ENCODE assay signal across 28 cellular contexts in genomic region chr1:217360510-217360909, GRCh38.
"Had no signal": no experiment of that assay in that cellular context is flagged by ENCODE, and none has a peak within 500 bp of the region (broad histone marks: within the 10 kb centered on the region; RNA-seq: fewer than 3 reads in every experiment).

No MANE protein-coding gene starts in this region.

- H3K9me3 ChIP-seq: colonic mucosa, esophagus squamous epithelium, gastrocnemius medialis, gastroesophageal sphincter, heart left ventricle, heart right ventricle had no signal

- H3K27ac ChIP-seq: colonic mucosa, coronary artery, dorsolateral prefrontal cortex, epithelial cell of prostate, esophagus squamous epithelium, foreskin keratinocyte, gastrocnemius medialis, gastroesophageal sphincter, heart left ventricle, heart right ventricle had no signal

- H3K4me3 ChIP-seq: colonic mucosa, coronary artery, dorsolateral prefrontal cortex, esophagus squamous epithelium, gastrocnemius medialis, gastroesophageal sphincter, heart left ventricle, heart right ventricle had no signal

- H3K27me3 ChIP-seq: colonic mucosa, esophagus squamous epithelium, foreskin keratinocyte, gastrocnemius medialis, gastroesophageal sphincter, heart left ventricle, heart right ventricle had no signal

- DNase-seq: colonic mucosa; cortex of kidney; dermis blood vessel endothelial cell; dorsolateral prefrontal cortex; effector CD4-positive, alpha-beta T cell; effector CD8-positive, alpha-beta T cell; effector memory CD4-positive, alpha-beta T cell; effector memory CD8-positive, alpha-beta T cell; endodermal cell; erythroblast; esophagus squamous epithelium; foreskin fibroblast; foreskin keratinocyte; foreskin melanocyte; gastrocnemius medialis; glutamatergic neuron; head of caudate nucleus; heart left ventricle; heart right ventricle had no signal

- H3K36me3 ChIP-seq: colonic mucosa, esophagus squamous epithelium, gastrocnemius medialis, gastroesophageal sphincter, heart left ventricle, heart right ventricle had no signal

- H3K4me1 Mint-ChIP-seq: endodermal cell had no signal

- H3K27ac Mint-ChIP-seq: dendritic cell treated with granulocyte-macrophage colony-stimulating factor and Interleukin-4, amounts not matched to agents 40 ng/mL and 50 ng/mL, for 4 days; effector memory CD8-positive, alpha-beta T cell; endodermal cell had no signal

- H3K4me1 ChIP-seq: colonic mucosa, esophagus squamous epithelium, foreskin keratinocyte, gastrocnemius medialis, gastroesophageal sphincter, heart left ventricle, heart right ventricle had no signal

- H3K27me3 Mint-ChIP-seq: dendritic cell treated with granulocyte-macrophage colony-stimulating factor and Interleukin-4, amounts not matched to agents 40 ng/mL and 50 ng/mL, for 4 days; effector memory CD8-positive, alpha-beta T cell had no signal

- H3K4me3 Mint-ChIP-seq: dendritic cell treated with granulocyte-macrophage colony-stimulating factor and Interleukin-4, amounts not matched to agents 40 ng/mL and 50 ng/mL, for 4 days; effector memory CD8-positive, alpha-beta T cell; endodermal cell had no signal

- FAIRE-seq: colon, endometrium, endothelial cell of umbilical vein, frontal cortex had no signal

- ATAC-seq: effector memory CD8-positive, alpha-beta T cell; esophagus mucosa; foreskin keratinocyte; gastrocnemius medialis; gastroesophageal sphincter; heart left ventricle; heart right ventricle had no signal

- H3K9me3 Mint-ChIP-seq: dendritic cell treated with granulocyte-macrophage colony-stimulating factor and Interleukin-4, amounts not matched to agents 40 ng/mL and 50 ng/mL, for 4 days; endodermal cell had no signal
